30 cellular contexts compared by ENCODE assay signal in genomic region chr10:111486346-111486745, GRCh38.
"Had no signal": no experiment of that assay in that cellular context is flagged by ENCODE, and none has a peak within 500 bp of the region (broad histone marks: within the 10 kb centered on the region; RNA-seq: fewer than 3 reads in every experiment).

No MANE protein-coding gene starts in this region.

- H3K27ac ChIP-seq: adrenal gland, ascending aorta, body of pancreas, brain microvascular endothelial cell, breast epithelium, cardiac muscle cell had no signal

- DNase-seq: activated effector memory CD4-positive, alpha-beta T cell treated with anti-CD3 and anti-CD28 coated beads, Interleukin-2, amount 50 U/mL, for 16 hours; activated effector memory CD4-positive, alpha-beta T cell treated with Interleukin-2 at 50 U/mL for 16 hours; activated gamma-delta T cell; activated gamma-delta T cell treated with Interleukin-2 at 50 U/mL for 16 hours; activated naive CD4-positive, alpha-beta T cell; activated naive CD4-positive, alpha-beta T cell treated with anti-CD3 and anti-CD28 coated beads for 36 hours; activated naive CD4-positive, alpha-beta T cell treated with anti-CD3 and anti-CD28 coated beads, Interleukin-2, amount 10 ng/mL, durations not matched to agents 7 days and 5 days; activated naive CD4-positive, alpha-beta T cell treated with anti-CD3 and anti-CD28 coated beads, Interleukin-2, amount 50 U/mL, for 16 hours; activated naive CD4-positive, alpha-beta T cell treated with Interleukin-2 at 50 U/mL for 16 hours; activated naive CD8-positive, alpha-beta T cell treated with anti-CD3 and anti-CD28 coated beads for 36 hours; activated naive CD8-positive, alpha-beta T cell treated with anti-CD3 and anti-CD28 coated beads, Interleukin-2, amount 10 ng/mL, durations not matched to agents 7 days and 5 days; activated naive CD8-positive, alpha-beta T cell treated with anti-CD3 and anti-CD28 coated beads, Interleukin-2, amount 50 U/mL, for 24 hours; activated T-cell treated with anti-CD3 and anti-CD28 coated beads, Interleukin-2, amount 50 U/mL, for 1 hour; activated T-cell treated with anti-CD3 and anti-CD28 coated beads, Interleukin-2, amount 50 U/mL, for 24 hours; activated T-cell treated with anti-CD3 and anti-CD28 coated beads, Interleukin-2, amount 50 U/mL, for 4 hours; activated T-cell treated with anti-CD3 and anti-CD28 coated beads, Interleukin-2, amount 50 U/mL, for 48 hours; activated T-cell treated with anti-CD3 and anti-CD28 coated beads, Interleukin-2, amount 50 U/mL, for 72 hours; adrenal gland; amniotic stem cell; amygdala; anterior cingulate cortex; aorta; body of pancreas; brain microvascular endothelial cell; central memory CD4-positive, alpha-beta T cell had no signal

- H3K4me3 ChIP-seq: adrenal gland, ascending aorta, body of pancreas, breast epithelium, cardiac muscle cell had no signal

- H3K4me1 ChIP-seq: adrenal gland, ascending aorta, body of pancreas, breast epithelium had no signal

- H3K36me3 ChIP-seq: adrenal gland, ascending aorta, brain microvascular endothelial cell, breast epithelium, cardiac muscle cell had no signal

- H3K27me3 ChIP-seq: adrenal gland, ascending aorta, body of pancreas, brain microvascular endothelial cell, breast epithelium, cardiac muscle cell had no signal

- ATAC-seq: activated naive CD4-positive, alpha-beta T cell treated with anti-CD3 and anti-CD28 coated beads, Interleukin-2, amount 50 U/mL, for 72 hours; activated naive CD8-positive, alpha-beta T cell treated with anti-CD3 and anti-CD28 coated beads, Interleukin-2, amount 50 U/mL, for 24 hours; activated T-cell treated with anti-CD3 and anti-CD28 coated beads, Interleukin-2, amount 50 U/mL, for 4 hours; activated T-cell treated with anti-CD3 and anti-CD28 coated beads, Interleukin-2, amount 50 U/mL, for 72 hours; activated T-helper 17 cell treated with anti-CD3 and anti-CD28 coated beads, Interleukin-2, amount 50 U/mL, for 72 hours; body of pancreas had no signal
